8 cellular contexts compared by ENCODE assay signal in the genomic region with DNA sequence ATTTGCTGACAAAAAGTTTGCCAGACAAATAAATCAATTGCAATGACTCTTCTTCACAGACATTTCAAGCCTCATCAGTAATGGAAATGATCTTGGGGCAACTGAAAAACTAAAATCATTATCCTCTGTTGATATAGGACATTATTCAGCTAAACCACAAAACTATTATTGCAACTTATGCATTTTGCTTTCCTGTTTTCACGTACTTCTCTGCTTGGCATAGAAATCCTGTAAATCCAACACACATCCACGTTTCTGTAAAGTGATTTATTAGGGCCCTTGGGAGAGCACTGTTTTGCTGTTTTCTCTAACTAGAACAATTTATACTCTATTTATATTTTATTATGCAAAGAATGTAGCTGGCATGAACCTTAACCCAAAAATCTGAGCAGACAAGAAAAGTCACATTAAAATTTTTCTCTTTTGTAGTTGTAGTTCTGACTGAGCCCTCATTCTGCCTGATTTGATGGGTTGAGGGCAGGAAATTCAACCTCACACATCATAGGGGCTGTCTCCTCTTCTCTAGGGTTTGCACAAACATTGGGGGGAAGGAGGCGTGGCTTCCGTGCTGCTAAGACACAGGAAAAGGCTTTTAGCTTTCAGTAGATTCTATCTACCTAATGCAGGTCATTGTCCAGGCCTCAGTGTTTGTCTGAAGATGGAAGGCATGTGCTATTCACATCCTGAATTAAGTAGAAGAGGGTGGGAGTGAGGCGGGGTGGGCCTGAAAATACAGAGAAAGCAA. TPM values are rescaled to one million over a fixed set of nuclear protein-coding genes. Genes with fewer than 3 reads are reported as not detected.
DNase-seq lines count a peak whose midpoint lies in the region; ATAC-seq lines count a peak whose summit lies in the region.
"Had no signal": no experiment of that assay in that cellular context is flagged by ENCODE, and none has a peak within 500 bp of the region (broad histone marks: within the 10 kb centered on the region; RNA-seq: fewer than 3 reads in every experiment).

No MANE protein-coding gene starts in this region.

- H3K27ac ChIP-seq in mesendoderm (ENCODE audit: low read depth, low read length), result no peak overlapping the region

- no peak overlapping the region for H2BK15ac ChIP-seq in mesendoderm (replicated peaks; ENCODE audit: low read depth)

- no peaks in the 10 kb centered on the region for H3K4me1 ChIP-seq in mesendoderm (ENCODE audit: control insufficient read depth, low read depth, low read length)

- peaks cover 44% of the 10 kb centered on the region for H3K4me1 Mint-ChIP-seq in activated T-cell treated with anti-CD3 and anti-CD28 coated beads, Interleukin-2, amount 50 U/mL, for 4 hours (ENCODE audit: low read depth)
- H3K4me1 Mint-ChIP-seq in stimulated activated naive CD8-positive, alpha-beta T cell treated with anti-CD3 and anti-CD28 coated beads, Interleukin-15, amount 100 ng/mL, for 72 hours, result peaks cover 70% of the 10 kb centered on the region

- peak overlapping the region; percentile 20 for H3K4me3 Mint-ChIP-seq in activated T-cell treated with anti-CD3 and anti-CD28 coated beads, Interleukin-2, amount 50 U/mL, for 4 hours
- H3K4me3 Mint-ChIP-seq in stimulated activated naive CD8-positive, alpha-beta T cell treated with anti-CD3 and anti-CD28 coated beads, Interleukin-15, amount 100 ng/mL, for 72 hours, result peak overlapping the region; percentile 57 to 79

- H3K79me2 ChIP-seq in mesendoderm (ENCODE audit: control insufficient read depth, insufficient read depth, low read length), result no peaks in the 10 kb centered on the region

- H3K18ac ChIP-seq in mesendoderm (ENCODE audit: low read length), result no peak overlapping the region

- DNase-seq in SK-N-DZ (ENCODE audit: low spot score) (peak; percentile 31), mesendoderm (peak; percentile 22), sciatic nerve (ENCODE audit: low spot score) (no peak)
- peak; percentile 51 for DNase-seq in activated T-cell treated with anti-CD3 and anti-CD28 coated beads, Interleukin-2, amount 50 U/mL, for 4 hours
- peak; percentile 53 to 80 for DNase-seq in stimulated activated naive CD8-positive, alpha-beta T cell treated with anti-CD3 and anti-CD28 coated beads, Interleukin-15, amount 100 ng/mL, for 72 hours
- DNase-seq: amniotic stem cell had no signal

- no peak overlapping the region for H3K9ac ChIP-seq in mesendoderm (ENCODE audit: low read length)

- no peaks in the 10 kb centered on the region for H3K27me3 Mint-ChIP-seq in activated T-cell treated with anti-CD3 and anti-CD28 coated beads, Interleukin-2, amount 50 U/mL, for 4 hours (ENCODE audit: low read depth)
- H3K27me3 Mint-ChIP-seq in stimulated activated naive CD8-positive, alpha-beta T cell treated with anti-CD3 and anti-CD28 coated beads, Interleukin-15, amount 100 ng/mL, for 72 hours, result no peaks in the 10 kb centered on the region

- H3K27me3 ChIP-seq in mesendoderm (ENCODE audit: insufficient read depth, low read length, poor library complexity), result no peaks in the 10 kb centered on the region

- no CpG with 5 or more reads among the region's 5 CpGs for WGBS in mesendoderm (ENCODE audit: extremely low coverage, insufficient coverage, low lambda C conversion rate)

- H4K8ac ChIP-seq in mesendoderm (ENCODE audit: low read depth, low read length), result no peak overlapping the region

- H3K56ac ChIP-seq in mesendoderm (ENCODE audit: low read length), result no peak overlapping the region

- no peak overlapping the region for H4K5ac ChIP-seq in mesendoderm (ENCODE audit: low read length)

- H3K27ac Mint-ChIP-seq in stimulated activated naive CD8-positive, alpha-beta T cell treated with anti-CD3 and anti-CD28 coated beads, Interleukin-15, amount 100 ng/mL, for 72 hours, result peak overlapping the region; percentile 68 to 90

- intact Hi-C loops in sciatic nerve (cut with DNase I), result no loop called here

- H3K36me3 Mint-ChIP-seq in activated T-cell treated with anti-CD3 and anti-CD28 coated beads, Interleukin-2, amount 50 U/mL, for 4 hours (ENCODE audit: insufficient read depth), result peaks cover 3% of the 10 kb centered on the region

- H3K79me1 ChIP-seq in mesendoderm (ENCODE audit: low read length), result no peaks in the 10 kb centered on the region

- no peak overlapping the region for H3K4me3 ChIP-seq in mesendoderm (ENCODE audit: low read length)

- H3K36me3 ChIP-seq in mesendoderm (ENCODE audit: control insufficient read depth, insufficient read depth, low read length), result no peaks in the 10 kb centered on the region

- no peak overlapping the region for H3K4ac ChIP-seq in mesendoderm (ENCODE audit: low read depth, low read length)

- H3K4me2 ChIP-seq in mesendoderm (ENCODE audit: low read length), result no peak overlapping the region

- no peaks in the 10 kb centered on the region for H3K9me3 Mint-ChIP-seq in activated T-cell treated with anti-CD3 and anti-CD28 coated beads, Interleukin-2, amount 50 U/mL, for 4 hours
- H3K9me3 Mint-ChIP-seq in stimulated activated naive CD8-positive, alpha-beta T cell treated with anti-CD3 and anti-CD28 coated beads, Interleukin-15, amount 100 ng/mL, for 72 hours, result no peaks in the 10 kb centered on the region

- no peak overlapping the region for H2BK120ac ChIP-seq in mesendoderm (ENCODE audit: low read depth, low read length)

- no peak overlapping the region for H3K23ac ChIP-seq in mesendoderm (ENCODE audit: low read length)

- H2AK5ac ChIP-seq in mesendoderm (ENCODE audit: low read length), result no peak overlapping the region

- peak; percentile 67 to 80 for ATAC-seq in activated T-cell treated with anti-CD3 and anti-CD28 coated beads, Interleukin-2, amount 50 U/mL, for 4 hours
- ATAC-seq in stimulated activated naive CD8-positive, alpha-beta T cell treated with anti-CD3 and anti-CD28 coated beads, Interleukin-15, amount 100 ng/mL, for 72 hours, result peak; percentile 96
- ATAC-seq in GM18511 (IDR thresholded peaks at IDR 0.05; ENCODE audit: unreplicated experiment) (no peak), HG03342 (IDR thresholded peaks at IDR 0.05; ENCODE audit: unreplicated experiment) (no peak), sciatic nerve (no peak)

- H2BK5ac ChIP-seq in mesendoderm (ENCODE audit: low read length), result no peak overlapping the region

RNA-seq across cellular contexts. Expression of a gene that starts 11.5 kb away (rescaled TPM):
- 114 and 180 TPM in 2 replicates for polyA plus RNA-seq in SK-N-DZ (2014; cell fraction: cytosol; rRNA removed)
- 164 and 168 TPM in 2 replicates for polyA plus RNA-seq in SK-N-DZ (2014; cell fraction: nucleus; rRNA removed)
- total RNA-seq in activated T-cell treated with anti-CD3 and anti-CD28 coated beads, Interleukin-2, amount 50 U/mL, for 4 hours, result 100 to 1,000 TPM in 2 of 3 donors, 10 to 100 TPM in 1; 97.2 to 127 (median 121) TPM
- 117 TPM for polyA plus RNA-seq in mesendoderm (2013, experiment 1 of 2)
- polyA plus RNA-seq in mesendoderm (2013, experiment 2 of 2), result 113 TPM
- total RNA-seq in sciatic nerve, result 51.4 TPM

Comparison
In these comparisons a context has a peak if more than half of its experiments do, and no peak if none do; other contexts are left out.
1. ATAC-seq: peak in activated T-cell treated with anti-CD3 and anti-CD28 coated beads, Interleukin-2, amount 50 U/mL, for 4 hours (2 of 2) and stimulated activated naive CD8-positive, alpha-beta T cell treated with anti-CD3 and anti-CD28 coated beads, Interleukin-15, amount 100 ng/mL, for 72 hours (single experiment); none in GM18511 (single experiment), HG03342 (single experiment) and sciatic nerve (single experiment).